8 cellular contexts compared by ENCODE assay signal in genomic region chr11:125348704-125349635, GRCh38.
DNase-seq lines count a peak whose midpoint lies in the region; ATAC-seq and TF ChIP-seq lines count a peak whose summit lies in the region.

No MANE protein-coding gene starts in this region.

- peak; percentile 56 to 71 for ATAC-seq in lower lobe of right lung

- DNase-seq in NCI-H2227 (lab: John Stamatoyannopoulos, UW; ENCODE audit: unreplicated experiment): peak; percentile 57
- no peak for DNase-seq in NCI-H2227 treated with DMSO at 0.1 percent for 48 hours (lab: John Stamatoyannopoulos, UW)
- peak; percentile 69 for DNase-seq in HuH-7 (ENCODE audit: low spot score)
- DNase-seq in WERI-Rb-1: peak; percentile 78
- peak; percentile 76 for DNase-seq in cerebellum (ENCODE audit: low spot score)
- DNase-seq in lower lobe of right lung: peak; percentile 44
- DNase-seq in stimulated activated CD8-positive, alpha-beta memory T cell treated with anti-CD3 and anti-CD28 coated beads, Interleukin-2, amount 100 ng/mL, for 48 hours (ENCODE audit: low read depth in 2 of 2): peak; percentile 18 to 24
- no peak for DNase-seq in cortex of kidney (lab: John Stamatoyannopoulos, UW)

- peak; percentile 88 for TF ChIP-seq CTCF in WERI-Rb-1 (IDR thresholded peaks at IDR 0.05; ENCODE audit: low read depth, low read length)
- TF ChIP-seq CTCF in lower lobe of right lung (IDR thresholded peaks at IDR 0.05): peak; percentile 86

- H3K27me3 ChIP-seq in WERI-Rb-1 (ENCODE audit: insufficient read depth, low read depth, severe bottlenecking) (no peaks in the 10 kb centered on the region), lower lobe of right lung (ENCODE audit: low read depth) (peaks cover 8% of the 10 kb centered on the region)

- H3K9me3 ChIP-seq in WERI-Rb-1 (ENCODE audit: severe bottlenecking) (no peaks in the 10 kb centered on the region), lower lobe of right lung (no peaks in the 10 kb centered on the region)

- intact Hi-C loops in lower lobe of right lung (cut with DNase I): loop anchor here (10.0 kb wide), 1 partner anchor 56 kb away; no protein-coding TSS in a partner anchor

- H3K36me3 ChIP-seq in WERI-Rb-1 (no peaks in the 10 kb centered on the region), lower lobe of right lung (no peaks in the 10 kb centered on the region)

- peak overlapping the region; percentile 82 for H3K27ac ChIP-seq in WERI-Rb-1
- H3K27ac ChIP-seq in lower lobe of right lung: no peak overlapping the region

- peaks cover 6% of the 10 kb centered on the region for H3K4me1 ChIP-seq in lower lobe of right lung

- H3K4me3 ChIP-seq in WERI-Rb-1 (ENCODE audit: low read depth, low read length) (no peak overlapping the region), lower lobe of right lung (no peak overlapping the region)

Comparison
In these comparisons a context has a peak if more than half of its experiments do, and no peak if none do; other contexts are left out.
1. DNase-seq: peak in NCI-H2227 (single experiment), HuH-7 (single experiment), WERI-Rb-1 (single experiment), cerebellum (single experiment), lower lobe of right lung (single experiment) and stimulated activated CD8-positive, alpha-beta memory T cell treated with anti-CD3 and anti-CD28 coated beads, Interleukin-2, amount 100 ng/mL, for 48 hours (2 of 2); none in NCI-H2227 treated with DMSO at 0.1 percent for 48 hours (single experiment) and cortex of kidney (single experiment).